11 cellular contexts compared by ENCODE assay signal in genomic region chr4:95637047-95637600, GRCh38.
DNase-seq lines count a peak whose midpoint lies in the region; FAIRE-seq and TF ChIP-seq lines count a peak whose summit lies in the region.
"Had no signal": no experiment of that assay in that cellular context is flagged by ENCODE, and none has a peak within 500 bp of the region (broad histone marks: within the 10 kb centered on the region; RNA-seq: fewer than 3 reads in every experiment).

No MANE protein-coding gene starts in this region.

- intact Hi-C loops in dorsolateral prefrontal cortex (cut with DNase I) = no loop called here
- intact Hi-C loops in activated naive CD4-positive, alpha-beta T cell treated with anti-CD3 and anti-CD28 coated beads for 36 hours (cut with micrococcal nuclease) = no loop called here

- H3K18ac ChIP-seq in mesendoderm (ENCODE audit: low read length) = no peak overlapping the region

- no peak overlapping the region for H2BK120ac ChIP-seq in mesendoderm (ENCODE audit: low read depth, low read length)

- H2BK15ac ChIP-seq in mesendoderm (replicated peaks; ENCODE audit: low read depth) = no peak overlapping the region

- H3K4me3 ChIP-seq in dorsolateral prefrontal cortex = no peak overlapping the region
- no peak overlapping the region for H3K4me3 ChIP-seq in mesendoderm (ENCODE audit: low read length)
- H3K4me3 ChIP-seq: stomach had no signal

- no peak for TF ChIP-seq CTCF in D721Med (IDR thresholded peaks at IDR 0.05; ENCODE audit: insufficient read depth, missing control alignments)
- TF ChIP-seq CTCF in dorsolateral prefrontal cortex (IDR thresholded peaks at IDR 0.05 in 54 of 56, conservative IDR thresholded peaks at IDR 0.05 in 2 of 56; ENCODE audit: low read depth in 1 of 56, partially characterized antibody in 56 of 56) = peak in 49 of 56 donors; percentile 7 to 60 (median 38)

- no peak overlapping the region for H3K9ac ChIP-seq in mesendoderm (ENCODE audit: low read length)

- no peaks in the 10 kb centered on the region for H3K27me3 Mint-ChIP-seq in activated naive CD4-positive, alpha-beta T cell treated with anti-CD3 and anti-CD28 coated beads for 36 hours (ENCODE audit: low read depth)

- no peak overlapping the region for H3K27ac Mint-ChIP-seq in activated naive CD4-positive, alpha-beta T cell treated with anti-CD3 and anti-CD28 coated beads for 36 hours

- H3K27ac ChIP-seq in dorsolateral prefrontal cortex (no peak overlapping the region), mesendoderm (ENCODE audit: low read depth, low read length) (no peak overlapping the region)
- H3K27ac ChIP-seq: stomach had no signal

- FAIRE-seq in D721Med (lab: Jason Lieb, UNC) = peak; percentile 11

- no peak overlapping the region for H3K4me2 ChIP-seq in mesendoderm (ENCODE audit: low read length)

- no peak for DNase-seq in D721Med (ENCODE audit: insufficient read length, low spot score)
- peak; percentile 2 for DNase-seq in NCI-H69 (lab: John Stamatoyannopoulos, UW)
- DNase-seq in dorsolateral prefrontal cortex = no peak
- DNase-seq in mesendoderm = peak; percentile 59
- DNase-seq in activated naive CD4-positive, alpha-beta T cell treated with anti-CD3 and anti-CD28 coated beads for 36 hours = no peak
- no peak for DNase-seq in NCI-H774 (lab: John Stamatoyannopoulos, UW)
- no peak for DNase-seq in activated CD4-positive, alpha-beta T cell treated with anti-CD3 and anti-CD28 coated beads, Interleukin-2, amount 50 U/mL, for 48 hours
- DNase-seq in activated CD4-positive, CD25-positive, alpha-beta regulatory T cell (lab: John Stamatoyannopoulos, UW) = no peak
- DNase-seq: midbrain, NCI-H1436, stomach had no signal

- H3K79me2 ChIP-seq in mesendoderm (ENCODE audit: control insufficient read depth, insufficient read depth, low read length) = no peaks in the 10 kb centered on the region

- H4K8ac ChIP-seq in mesendoderm (ENCODE audit: low read depth, low read length) = no peak overlapping the region

- H3K27me3 ChIP-seq in dorsolateral prefrontal cortex = no peaks in the 10 kb centered on the region
- H3K27me3 ChIP-seq in mesendoderm (ENCODE audit: insufficient read depth, low read length, poor library complexity) = no peaks in the 10 kb centered on the region
- H3K27me3 ChIP-seq: stomach had no signal

- no peak overlapping the region for H4K5ac ChIP-seq in mesendoderm (ENCODE audit: low read length)

- no peaks in the 10 kb centered on the region for H3K4me1 Mint-ChIP-seq in activated naive CD4-positive, alpha-beta T cell treated with anti-CD3 and anti-CD28 coated beads for 36 hours (ENCODE audit: low read depth)

- H3K4me1 ChIP-seq in mesendoderm (ENCODE audit: control insufficient read depth, low read depth, low read length) = peaks cover 2% of the 10 kb centered on the region
- H3K4me1 ChIP-seq: stomach had no signal

- no peak overlapping the region for H3K4me3 Mint-ChIP-seq in activated naive CD4-positive, alpha-beta T cell treated with anti-CD3 and anti-CD28 coated beads for 36 hours

- CTCF ChIA-PET in activated naive CD4-positive, alpha-beta T cell treated with anti-CD3 and anti-CD28 coated beads for 36 hours (lab: Charles Lee) = no interaction called here

- H3K4ac ChIP-seq in mesendoderm (ENCODE audit: low read depth, low read length) = no peak overlapping the region

- no peak overlapping the region for H3K56ac ChIP-seq in mesendoderm (ENCODE audit: low read length)

- no peaks in the 10 kb centered on the region for H3K36me3 Mint-ChIP-seq in activated naive CD4-positive, alpha-beta T cell treated with anti-CD3 and anti-CD28 coated beads for 36 hours (ENCODE audit: low read depth)

- H3K36me3 ChIP-seq in mesendoderm (ENCODE audit: control insufficient read depth, insufficient read depth, low read length) = no peaks in the 10 kb centered on the region
- H3K36me3 ChIP-seq: stomach had no signal

- WGBS in mesendoderm (ENCODE audit: extremely low coverage, insufficient coverage, low lambda C conversion rate) = no CpG with 5 or more reads among the region's 3 CpGs

- H2BK5ac ChIP-seq in mesendoderm (ENCODE audit: low read length) = no peak overlapping the region

- H3K23ac ChIP-seq in mesendoderm (ENCODE audit: low read length) = no peak overlapping the region

- no peaks in the 10 kb centered on the region for H3K79me1 ChIP-seq in mesendoderm (ENCODE audit: low read length)

- H2AK5ac ChIP-seq in mesendoderm (ENCODE audit: low read length) = no peak overlapping the region

- H3K9me3 Mint-ChIP-seq in activated naive CD4-positive, alpha-beta T cell treated with anti-CD3 and anti-CD28 coated beads for 36 hours = no peaks in the 10 kb centered on the region

Comparison
In these comparisons a context has a peak if more than half of its experiments do, and no peak if none do; other contexts are left out.
1. DNase-seq: peak in NCI-H69 (single experiment) and mesendoderm (single experiment); none in D721Med (single experiment), dorsolateral prefrontal cortex (0 of 10), activated naive CD4-positive, alpha-beta T cell treated with anti-CD3 and anti-CD28 coated beads for 36 hours (single experiment), NCI-H774 (single experiment), activated CD4-positive, alpha-beta T cell treated with anti-CD3 and anti-CD28 coated beads, Interleukin-2, amount 50 U/mL, for 48 hours (0 of 2) and activated CD4-positive, CD25-positive, alpha-beta regulatory T cell (0 of 4).